Comparison of ENCODE assay signal across 9 cellular contexts in genomic region chr1:100717218-100717617, GRCh38. TPM values are rescaled to one million over a fixed set of nuclear protein-coding genes. Genes with fewer than 3 reads are reported as not detected.
"Had no signal": no experiment of that assay in that cellular context is flagged by ENCODE, and none has a peak within 500 bp of the region (broad histone marks: within the 10 kb centered on the region; RNA-seq: fewer than 3 reads in every experiment).

No MANE protein-coding gene starts in this region.

- H3K27ac ChIP-seq: HL-60, KMS-11 had no signal

- FAIRE-seq: HTR-8/SVneo had no signal

- H3K4me2 ChIP-seq: KMS-11 had no signal

- DNase-seq: IMR-90, KBM-7, KG1 had no signal

- H3K9ac ChIP-seq: KMS-11 had no signal

RNA-seq across cellular contexts. Expression of gene VCAM1, which starts 2.3 kb away (rescaled TPM):
- total RNA-seq: HT-29, HT1080 had no signal
- polyA plus RNA-seq: IgD-negative memory B cell had no signal
